ENCODE assay signal across 10 cellular contexts in the genomic region with DNA sequence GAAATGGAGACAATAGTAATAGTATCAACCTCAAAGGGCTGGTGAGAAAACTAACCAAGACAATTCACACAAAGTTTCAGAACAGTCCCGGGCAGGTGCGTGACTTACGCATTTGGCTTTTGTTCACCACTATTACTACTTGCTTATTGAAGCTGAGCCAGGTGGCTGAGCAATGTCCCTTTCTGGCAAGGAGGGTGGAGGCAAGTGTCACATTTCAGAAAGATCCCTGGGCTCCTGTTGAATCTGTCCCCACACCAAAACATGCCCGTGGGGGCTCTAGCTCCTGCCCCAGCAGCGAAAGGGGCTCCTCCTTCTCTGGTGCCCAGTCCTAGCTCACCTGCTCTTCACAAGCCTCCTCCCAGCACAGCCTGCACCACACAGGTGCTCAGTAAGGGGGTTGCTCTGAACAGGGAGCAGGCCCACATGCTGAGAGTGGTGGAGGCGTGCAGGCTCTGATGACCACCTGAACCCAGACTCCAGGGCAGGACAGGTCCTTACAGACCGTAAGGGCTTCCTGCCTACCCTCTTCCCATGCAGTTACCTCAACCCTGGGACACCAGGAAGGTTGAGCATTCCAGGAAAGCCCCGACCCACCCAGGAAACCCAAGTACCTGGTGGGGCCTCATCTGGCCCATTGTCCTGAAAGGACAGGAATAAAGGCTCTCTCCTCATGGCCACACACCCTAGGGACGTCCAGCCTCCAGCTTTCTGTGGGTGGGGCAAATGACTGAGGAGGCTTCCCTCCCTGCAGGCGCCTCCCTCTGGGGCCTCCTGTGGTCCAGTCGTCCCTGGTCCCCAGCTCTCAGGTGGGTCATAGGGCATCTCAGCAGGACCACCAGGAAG. TPM values are rescaled to one million over a fixed set of nuclear protein-coding genes. Genes with fewer than 3 reads are reported as not detected.
DNase-seq lines count a peak whose midpoint lies in the region; ATAC-seq and TF ChIP-seq lines count a peak whose summit lies in the region.
"Had no signal": no experiment of that assay in that cellular context is flagged by ENCODE, and none has a peak within 500 bp of the region (broad histone marks: within the 10 kb centered on the region; RNA-seq: fewer than 3 reads in every experiment).

No MANE protein-coding gene starts in this region.

- no peaks in the 10 kb centered on the region for H3K27me3 ChIP-seq in DND-41 (ENCODE audit: insufficient read depth, low read length, poor library complexity)
- no peaks in the 10 kb centered on the region for H3K27me3 ChIP-seq in H9 (ENCODE audit: insufficient read depth, low read length)
- no peaks in the 10 kb centered on the region for H3K27me3 ChIP-seq in naive thymus-derived CD4-positive, alpha-beta T cell (ENCODE audit: control insufficient read depth in 2 of 2, insufficient read depth in 2 of 2, low read length in 2 of 2)
- H3K27me3 ChIP-seq: ovary had no signal

- H3K18ac ChIP-seq in H9 (ENCODE audit: insufficient read length, low read depth, low read length), result no peak overlapping the region

- no peak overlapping the region for H2BK120ac ChIP-seq in H9 (ENCODE audit: low read depth, low read length, poor library complexity, severe bottlenecking)

- H3K27ac Mint-ChIP-seq in H9, result no peak overlapping the region; a peak in 1 of 7 replicates
- H3K27ac Mint-ChIP-seq in activated CD4-positive, alpha-beta memory T cell treated with anti-CD3 and anti-CD28 coated beads, Interleukin-2, amount 10 ng/mL, durations not matched to agents 7 days and 5 days, result peak overlapping the region; percentile 74
- peak overlapping the region in 6 of 9 donors; percentile 62 to 90 (median 68) for H3K27ac Mint-ChIP-seq in naive thymus-derived CD4-positive, alpha-beta T cell

- intact Hi-C loops in naive thymus-derived CD4-positive, alpha-beta T cell (cut with micrococcal nuclease), result loop anchor here in 1 of 2 donors (5.0 kb wide), 1 partner anchor 36 kb away; no protein-coding TSS in a partner anchor

- H4K8ac ChIP-seq in H9 (replicated peaks; ENCODE audit: insufficient read length, low read depth, low read length), result no peak overlapping the region

- H3K9ac ChIP-seq in DND-41 (ENCODE audit: low read depth, low read length) (peak overlapping the region; percentile 57), H9 (ENCODE audit: extremely low read depth, insufficient read length, low read length) (no peak overlapping the region)

- H3K36me3 Mint-ChIP-seq in H9 (ENCODE audit: insufficient read depth in 1 of 3, low read depth in 3 of 3), result no peaks in the 10 kb centered on the region
- no peaks in the 10 kb centered on the region for H3K36me3 Mint-ChIP-seq in activated CD4-positive, alpha-beta memory T cell treated with anti-CD3 and anti-CD28 coated beads, Interleukin-2, amount 10 ng/mL, durations not matched to agents 7 days and 5 days (ENCODE audit: low read depth)
- H3K36me3 Mint-ChIP-seq in naive thymus-derived CD4-positive, alpha-beta T cell, result no peaks in the 10 kb centered on the region

- H2BK5ac ChIP-seq in H9 (ENCODE audit: insufficient read length, low read length), result no peak overlapping the region

- H3K4me1 ChIP-seq in DND-41 (ENCODE audit: insufficient read depth, low read length), result peaks cover 80% of the 10 kb centered on the region
- H3K4me1 ChIP-seq in H9 (ENCODE audit: insufficient read depth, low read length), result peaks cover 5% of the 10 kb centered on the region; the same call in 1 of the 2 replicates
- peaks cover 43 to 62% of the 10 kb centered on the region in 2 donors for H3K4me1 ChIP-seq in naive thymus-derived CD4-positive, alpha-beta T cell (ENCODE audit: control insufficient read depth in 2 of 2, insufficient read depth in 2 of 2, low read length in 2 of 2)

- peak; percentile 13 for ATAC-seq in DND-41 (ENCODE audit: insufficient read depth, low read depth)
- peak; percentile 3 for ATAC-seq in naive thymus-derived CD4-positive, alpha-beta T cell
- no peak for ATAC-seq in HG02938 (IDR thresholded peaks at IDR 0.05; ENCODE audit: unreplicated experiment)

- H3K27me3 Mint-ChIP-seq in H9 (ENCODE audit: low read depth), result no peaks in the 10 kb centered on the region; the same call in none of the 2 replicates
- H3K27me3 Mint-ChIP-seq in activated CD4-positive, alpha-beta memory T cell treated with anti-CD3 and anti-CD28 coated beads, Interleukin-2, amount 10 ng/mL, durations not matched to agents 7 days and 5 days, result no peaks in the 10 kb centered on the region
- H3K27me3 Mint-ChIP-seq in naive thymus-derived CD4-positive, alpha-beta T cell, result no peaks in the 10 kb centered on the region

- H3K79me1 ChIP-seq in H9 (ENCODE audit: insufficient read depth, low read depth, low read length, poor library complexity, severe bottlenecking), result no peaks in the 10 kb centered on the region

- H3K4me2 ChIP-seq in DND-41 (ENCODE audit: insufficient read depth, low read length), result peak overlapping the region; percentile 51
- H3K4me2 ChIP-seq in H9 (ENCODE audit: insufficient read depth, insufficient read length, low read length), result no peak overlapping the region

- H3K23me2 ChIP-seq in H9 (ENCODE audit: insufficient read length, low read depth, low read length, poor library complexity, severe bottlenecking), result no peaks in the 10 kb centered on the region

- H3K14ac ChIP-seq in H9 (ENCODE audit: insufficient read depth, low read length), result peak overlapping the region; percentile 26; the same call in 1 of the 2 replicates

- peak overlapping the region in 1 of 2 experiments; percentile 17; a peak in 1 of 4 replicates for H3K4me3 ChIP-seq in DND-41 (ENCODE audit: low read depth in 1 of 2, low read length in 2 of 2)
- no peak overlapping the region for H3K4me3 ChIP-seq in naive thymus-derived CD4-positive, alpha-beta T cell (ENCODE audit: low read length)
- H3K4me3 ChIP-seq: ovary had no signal

- H2AFZ ChIP-seq in DND-41 (ENCODE audit: low read depth, low read length) (no peak overlapping the region), H9 (ENCODE audit: low read length) (no peak overlapping the region)

- no peak overlapping the region for H3K4me3 Mint-ChIP-seq in H9
- H3K4me3 Mint-ChIP-seq in activated CD4-positive, alpha-beta memory T cell treated with anti-CD3 and anti-CD28 coated beads, Interleukin-2, amount 10 ng/mL, durations not matched to agents 7 days and 5 days, result no peak overlapping the region
- H3K4me3 Mint-ChIP-seq in naive thymus-derived CD4-positive, alpha-beta T cell, result peak overlapping the region; percentile 13 to 62 (median 46)

- no peak overlapping the region for H2BK15ac ChIP-seq in H9 (ENCODE audit: low read depth, low read length)

- TF ChIP-seq CTCF in DND-41 (IDR thresholded peaks at IDR 0.05; ENCODE audit: borderline replicate concordance, extremely low read depth, low read length, poor library complexity, severe bottlenecking) (no peak), H9 (conservative IDR thresholded peaks at IDR 0.05) (no peak)

- peak overlapping the region; percentile 99 for H3K27ac ChIP-seq in DND-41 (ENCODE audit: low read length)
- no peak overlapping the region for H3K27ac ChIP-seq in H9 (ENCODE audit: insufficient read length, low read depth, low read length)
- H3K27ac ChIP-seq in naive thymus-derived CD4-positive, alpha-beta T cell (ENCODE audit: low read depth, low read length), result no peak overlapping the region
- H3K27ac ChIP-seq: ovary had no signal

- H4K91ac ChIP-seq in H9 (ENCODE audit: insufficient read length, low read depth, low read length), result no peak overlapping the region

- H3K4me1 Mint-ChIP-seq in H9, result peaks cover 15 to 26% of the 10 kb centered on the region in 2 experiments
- peaks cover 78% of the 10 kb centered on the region for H3K4me1 Mint-ChIP-seq in activated CD4-positive, alpha-beta memory T cell treated with anti-CD3 and anti-CD28 coated beads, Interleukin-2, amount 10 ng/mL, durations not matched to agents 7 days and 5 days
- H3K4me1 Mint-ChIP-seq in naive thymus-derived CD4-positive, alpha-beta T cell, result peaks cover 40 to 82% (median 57%) of the 10 kb centered on the region in 7 donors

- no peaks in the 10 kb centered on the region for H3K9me3 Mint-ChIP-seq in H9
- no peaks in the 10 kb centered on the region for H3K9me3 Mint-ChIP-seq in activated CD4-positive, alpha-beta memory T cell treated with anti-CD3 and anti-CD28 coated beads, Interleukin-2, amount 10 ng/mL, durations not matched to agents 7 days and 5 days
- H3K9me3 Mint-ChIP-seq in naive thymus-derived CD4-positive, alpha-beta T cell, result no peaks in the 10 kb centered on the region

- H3K79me2 ChIP-seq in DND-41 (ENCODE audit: insufficient read depth, low read length) (no peaks in the 10 kb centered on the region), H9 (ENCODE audit: insufficient read depth, low read length) (no peaks in the 10 kb centered on the region)

- H3K36me3 ChIP-seq in DND-41 (ENCODE audit: insufficient read depth, low read length), result no peaks in the 10 kb centered on the region
- H3K36me3 ChIP-seq in naive thymus-derived CD4-positive, alpha-beta T cell (ENCODE audit: control insufficient read depth in 2 of 3, insufficient read depth in 3 of 3, low read length in 3 of 3), result no peaks in the 10 kb centered on the region
- H3K36me3 ChIP-seq: ovary had no signal

- no peak overlapping the region for H3K23ac ChIP-seq in H9 (ENCODE audit: insufficient read length, low read depth, low read length)

- no peak overlapping the region for H3K56ac ChIP-seq in H9 (ENCODE audit: insufficient read length, low read depth, low read length)

- no peak overlapping the region for H3T11ph ChIP-seq in H9 (ENCODE audit: low read length)

- H2BK20ac ChIP-seq in H9 (ENCODE audit: low read depth, low read length, poor library complexity, severe bottlenecking), result no peak overlapping the region

- WGBS in H9 (ENCODE audit: extremely low coverage, insufficient read length, low lambda C conversion rate), result no CpG with 5 or more reads among the region's 11 CpGs

- peak; percentile 77 for DNase-seq in DND-41
- no peak for DNase-seq in H9
- DNase-seq in activated CD4-positive, alpha-beta memory T cell treated with anti-CD3 and anti-CD28 coated beads, Interleukin-2, amount 10 ng/mL, durations not matched to agents 7 days and 5 days, result peak; percentile 42
- DNase-seq in naive thymus-derived CD4-positive, alpha-beta T cell, result no peak
- no peak for DNase-seq in NCI-H2171 treated with DMSO at 0.1 percent for 48 hours (lab: John Stamatoyannopoulos, UW)
- no peak for DNase-seq in iPS-NIHi11 (ENCODE audit: low spot score)
- no peak for DNase-seq in germinal center (ENCODE audit: low spot score)
- DNase-seq: EL, ovary had no signal

- POLR2A ChIA-PET in activated CD4-positive, alpha-beta memory T cell treated with anti-CD3 and anti-CD28 coated beads, Interleukin-2, amount 10 ng/mL, durations not matched to agents 7 days and 5 days (lab: Charles Lee), result interaction anchor here (1.0 to 4.0 kb wide), 5 partner anchors 16 to 140 kb away, joined by 3 to 23 read pairs (median 5); partner anchors contain the start of genes ARID3B and UBL7
- POLR2A ChIA-PET in naive thymus-derived CD4-positive, alpha-beta T cell (lab: Charles Lee), result interaction anchor here (0.7 kb wide), 1 partner anchor 12 kb away, joined by 3 read pairs; no protein-coding TSS in a partner anchor

- H3K9me3 ChIP-seq in DND-41 (ENCODE audit: insufficient read depth, low read length, severe bottlenecking), result no peaks in the 10 kb centered on the region
- no peaks in the 10 kb centered on the region for H3K9me3 ChIP-seq in H9 (ENCODE audit: control insufficient read depth, low read depth, low read length)
- H3K9me3 ChIP-seq in naive thymus-derived CD4-positive, alpha-beta T cell (ENCODE audit: control insufficient read depth in 2 of 3, low read length in 3 of 3), result no peaks in the 10 kb centered on the region
- H3K9me3 ChIP-seq: ovary had no signal

- no peak overlapping the region for H2AK5ac ChIP-seq in H9 (ENCODE audit: insufficient read length, low read length)

- CTCF ChIA-PET in activated CD4-positive, alpha-beta memory T cell treated with anti-CD3 and anti-CD28 coated beads, Interleukin-2, amount 10 ng/mL, durations not matched to agents 7 days and 5 days (lab: Charles Lee), result interaction anchor here (1.0 to 7.6 kb wide), 3 partner anchors 17 to 36 kb away, joined by 3 to 61 read pairs (median 4); no protein-coding TSS in a partner anchor
- CTCF ChIA-PET in naive thymus-derived CD4-positive, alpha-beta T cell (lab: Charles Lee), result interaction anchor here (1.5 kb wide), 1 partner anchor 27 kb away, joined by 3 read pairs; no protein-coding TSS in a partner anchor

- no peak overlapping the region for H3K4ac ChIP-seq in H9 (ENCODE audit: low read depth, low read length)

- H4K5ac ChIP-seq in H9 (ENCODE audit: insufficient read length, low read depth, low read length), result no peak overlapping the region

- H2BK12ac ChIP-seq in H9 (ENCODE audit: insufficient read length, low read depth, low read length), result no peak overlapping the region

- H4K20me1 ChIP-seq in DND-41 (ENCODE audit: insufficient read depth, low read length) (no peaks in the 10 kb centered on the region), H9 (ENCODE audit: control insufficient read depth, insufficient read depth, insufficient read length) (no peaks in the 10 kb centered on the region)

RNA-seq across cellular contexts. Expression of gene SEMA7A, which starts 32.6 kb away (rescaled TPM):
- 5.7 and 7.0 TPM in 2 replicates for total RNA-seq in H9 (2021)
- total RNA-seq in activated CD4-positive, alpha-beta memory T cell treated with anti-CD3 and anti-CD28 coated beads, Interleukin-2, amount 10 ng/mL, durations not matched to agents 7 days and 5 days, result 1 to 10 TPM; 3.8 to 4.3 TPM
- 10 to 100 TPM in 2 of 5 experiments, 1 to 10 TPM in 3; 1.6 to 15.7 (median 5.0) TPM for total RNA-seq in naive thymus-derived CD4-positive, alpha-beta T cell
- not detected for polyA plus RNA-seq in naive thymus-derived CD4-positive, alpha-beta T cell

RNA-seq across cellular contexts. Expression of gene CYP11A1, which starts 33.7 kb away (rescaled TPM):
- 1.7 and 2.3 TPM in 2 replicates for total RNA-seq in H9 (2021)
- not detected for total RNA-seq in activated CD4-positive, alpha-beta memory T cell treated with anti-CD3 and anti-CD28 coated beads, Interleukin-2, amount 10 ng/mL, durations not matched to agents 7 days and 5 days
- 1 to 10 TPM in 1 of 5 experiments, under 1 TPM in 1, not detected in 3; 0.58 to 1.0 TPM for total RNA-seq in naive thymus-derived CD4-positive, alpha-beta T cell
- polyA plus RNA-seq in naive thymus-derived CD4-positive, alpha-beta T cell, result not detected

RNA-seq across cellular contexts. Expression of gene UBL7, which starts 59.8 kb away (rescaled TPM):
- total RNA-seq in H9 (2021), result 47.5 and 48.7 TPM in 2 replicates
- 10 to 100 TPM; 54.7 to 61.3 TPM for total RNA-seq in activated CD4-positive, alpha-beta memory T cell treated with anti-CD3 and anti-CD28 coated beads, Interleukin-2, amount 10 ng/mL, durations not matched to agents 7 days and 5 days
- total RNA-seq in naive thymus-derived CD4-positive, alpha-beta T cell, result 10 to 100 TPM; 20.2 to 50.7 (median 40.6) TPM
- polyA plus RNA-seq in naive thymus-derived CD4-positive, alpha-beta T cell, result 100 to 1,000 TPM; 108 to 127 TPM

Comparison
In these comparisons a context has a peak if more than half of its experiments do, and no peak if none do; other contexts are left out.
1. DNase-seq: peak in DND-41 (single experiment) and activated CD4-positive, alpha-beta memory T cell treated with anti-CD3 and anti-CD28 coated beads, Interleukin-2, amount 10 ng/mL, durations not matched to agents 7 days and 5 days (single experiment); none in H9 (single experiment), naive thymus-derived CD4-positive, alpha-beta T cell (0 of 9), NCI-H2171 treated with DMSO at 0.1 percent for 48 hours (single experiment), iPS-NIHi11 (single experiment) and germinal center (single experiment).
2. H3K27ac Mint-ChIP-seq: peak in activated CD4-positive, alpha-beta memory T cell treated with anti-CD3 and anti-CD28 coated beads, Interleukin-2, amount 10 ng/mL, durations not matched to agents 7 days and 5 days (single experiment) and naive thymus-derived CD4-positive, alpha-beta T cell (6 of 9); none in H9 (0 of 3).
3. H3K4me3 Mint-ChIP-seq: peak in naive thymus-derived CD4-positive, alpha-beta T cell (10 of 10); none in H9 (0 of 2) and activated CD4-positive, alpha-beta memory T cell treated with anti-CD3 and anti-CD28 coated beads, Interleukin-2, amount 10 ng/mL, durations not matched to agents 7 days and 5 days (single experiment).